ENCODE assay signal across 21 cellular contexts in the genomic region with DNA sequence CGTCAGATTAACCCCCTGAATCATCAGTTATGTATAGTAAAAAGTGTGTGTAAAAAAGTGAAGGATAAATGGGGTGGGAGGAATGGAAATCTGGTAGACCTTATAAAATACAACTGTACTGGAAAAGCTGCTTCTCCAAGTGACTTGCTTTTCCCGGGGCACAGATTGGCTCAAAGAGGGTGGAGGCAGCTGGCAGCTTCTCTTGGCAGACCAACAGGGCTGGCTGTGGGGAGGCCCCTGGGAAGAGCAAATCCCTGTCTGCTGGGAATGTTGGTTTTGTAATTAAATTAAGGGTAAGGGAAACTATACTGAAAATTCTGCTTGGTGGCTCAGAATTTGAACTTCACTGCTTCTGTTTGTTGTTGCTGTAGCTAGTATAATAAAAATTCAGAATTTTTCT.
DNase-seq lines count a peak whose midpoint lies in the region; ATAC-seq and TF ChIP-seq lines count a peak whose summit lies in the region.
"Had no signal": no experiment of that assay in that cellular context is flagged by ENCODE, and none has a peak within 500 bp of the region (broad histone marks: within the 10 kb centered on the region; RNA-seq: fewer than 3 reads in every experiment).

No MANE protein-coding gene starts in this region.

- no peaks in the 10 kb centered on the region for H3K9me3 Mint-ChIP-seq in brain
- H3K9me3 Mint-ChIP-seq: activated CD4-positive, alpha-beta memory T cell treated with anti-CD3 and anti-CD28 coated beads for 36 hours; IgD-negative memory B cell had no signal

- H3K27me3 Mint-ChIP-seq in brain: no peaks in the 10 kb centered on the region

- no peaks in the 10 kb centered on the region for H3K9me3 ChIP-seq in osteoblast (ENCODE audit: low read depth, low read length)
- H3K9me3 ChIP-seq: right atrium auricular region had no signal

- no peak overlapping the region for H3K27ac ChIP-seq in osteoblast (ENCODE audit: low read depth, low read length)
- H3K27ac ChIP-seq: right atrium auricular region had no signal

- ATAC-seq in HG03432 (IDR thresholded peaks at IDR 0.05; ENCODE audit: unreplicated experiment) (no peak), Right ventricle myocardium superior (ENCODE audit: poor library complexity) (no peak)

- no peaks in the 10 kb centered on the region for H3K36me3 Mint-ChIP-seq in brain
- H3K36me3 Mint-ChIP-seq: activated CD4-positive, alpha-beta memory T cell treated with anti-CD3 and anti-CD28 coated beads for 36 hours; IgD-negative memory B cell had no signal

- no peaks in the 10 kb centered on the region for H3K36me3 ChIP-seq in osteoblast (ENCODE audit: insufficient read depth, low read length)
- H3K36me3 ChIP-seq: right atrium auricular region had no signal

- peak overlapping the region; percentile 6 for H2AFZ ChIP-seq in osteoblast (ENCODE audit: low read length)

- H3K4me3 ChIP-seq in osteoblast (ENCODE audit: insufficient read depth, low read length): no peak overlapping the region
- H3K4me3 ChIP-seq: lung, right atrium auricular region had no signal

- peaks cover 47% of the 10 kb centered on the region for H3K4me1 Mint-ChIP-seq in brain
- H3K4me1 Mint-ChIP-seq: B cell, IgD-negative memory B cell had no signal

- H3K4me2 ChIP-seq in osteoblast (ENCODE audit: insufficient read depth, low read length): no peak overlapping the region

- intact Hi-C loops in Right ventricle myocardium superior (cut with DNase I): no loop called here

- H4K20me1 ChIP-seq in osteoblast (ENCODE audit: insufficient read depth, low read length): no peaks in the 10 kb centered on the region

- H3K27ac Mint-ChIP-seq in brain: peak overlapping the region in 4 of 5 experiments; percentile 4 to 63 (median 28)
- H3K27ac Mint-ChIP-seq: activated CD4-positive, alpha-beta memory T cell treated with anti-CD3 and anti-CD28 coated beads for 36 hours; B cell; IgD-negative memory B cell had no signal

- H3K79me2 ChIP-seq in osteoblast (ENCODE audit: insufficient read depth, low read length): no peaks in the 10 kb centered on the region

- H3K27me3 ChIP-seq in osteoblast (ENCODE audit: insufficient read depth, low read length): no peaks in the 10 kb centered on the region
- H3K27me3 ChIP-seq: right atrium auricular region had no signal

- TF ChIP-seq CTCF in brain (conservative IDR thresholded peaks at IDR 0.05) (no peak), osteoblast (IDR thresholded peaks at IDR 0.05; ENCODE audit: extremely low read depth, low read depth, low read length) (no peak)

- in situ Hi-C loops in G401 (cut with HindIII; ENCODE audit: low sequenced_read_pairs): no loop called here

- peaks cover 25% of the 10 kb centered on the region for H3K4me1 ChIP-seq in osteoblast (ENCODE audit: insufficient read depth, low read length)

- peak overlapping the region in 1 of 5 experiments; percentile 5 for H3K4me3 Mint-ChIP-seq in brain
- H3K4me3 Mint-ChIP-seq: activated CD4-positive, alpha-beta memory T cell treated with anti-CD3 and anti-CD28 coated beads for 36 hours; B cell; IgD-negative memory B cell had no signal

- DNase-seq in G401 (ENCODE audit: low spot score) (peak; percentile 85), NCI-H2171 (lab: John Stamatoyannopoulos, UW) (peak; percentile 69), osteoblast (ENCODE audit: insufficient read length, low spot score, missing footprints) (peak; percentile 81), Right ventricle myocardium superior (no peak), COLO668 (lab: John Stamatoyannopoulos, UW; ENCODE audit: unreplicated experiment) (no peak), T-helper 9 cell (no peak)
- DNase-seq: activated CD4-positive, alpha-beta memory T cell treated with anti-CD3 and anti-CD28 coated beads for 36 hours; activated gamma-delta T cell treated with Interleukin-2 at 50 U/mL for 16 hours; Calu3; islet precursor cell; NCI-H187 treated with DMSO at 0.1 percent for 48 hours; NCI-H510A treated with DMSO at 0.1 percent for 48 hours; SHP77 treated with DMSO at 0.1 percent for 48 hours; stimulated activated CD8-positive, alpha-beta memory T cell treated with anti-CD3 and anti-CD28 coated beads, Interleukin-4, amount 100 ng/mL, for 48 hours; T-helper 1 cell had no signal

Comparison
In these comparisons a context has a peak if more than half of its experiments do, and no peak if none do; other contexts are left out.
1. DNase-seq: peak in G401 (single experiment), NCI-H2171 (single experiment) and osteoblast (single experiment); none in Right ventricle myocardium superior (single experiment), COLO668 (single experiment) and T-helper 9 cell (single experiment).